9 cellular contexts compared by ENCODE assay signal in genomic region chr1:162070825-162071224, GRCh38. TPM values are rescaled to one million over a fixed set of nuclear protein-coding genes. Genes with fewer than 3 reads are reported as not detected.
DNase-seq lines count a peak whose midpoint lies in the region; ATAC-seq and TF ChIP-seq lines count a peak whose summit lies in the region.
"Had no signal": no experiment of that assay in that cellular context is flagged by ENCODE, and none has a peak within 500 bp of the region (broad histone marks: within the 10 kb centered on the region; RNA-seq: fewer than 3 reads in every experiment).

No MANE protein-coding gene starts in this region.

- intact Hi-C loops in heart left ventricle (cut with DNase I), result loop anchor here in 2 of 10 donors (5.0 kb wide), 2 partner anchors 61 to 161 kb away; no protein-coding TSS in a partner anchor
- intact Hi-C loops in left ventricle myocardium superior (cut with micrococcal nuclease), result no loop called here
- intact Hi-C loops in vagina (cut with DNase I), result no loop called here

- TF ChIP-seq CTCF in heart left ventricle (IDR thresholded peaks at IDR 0.05), result no peak
- TF ChIP-seq CTCF in chondrocyte (IDR thresholded peaks at IDR 0.05), result no peak
- no peak for TF ChIP-seq CTCF in mesothelial cell of epicardium (IDR thresholded peaks at IDR 0.05; ENCODE audit: unreplicated experiment)
- TF ChIP-seq CTCF in vagina (IDR thresholded peaks at IDR 0.05), result no peak

- ATAC-seq in heart left ventricle (no peak), left ventricle myocardium superior (no peak), esophagus mucosa (no peak)

- no peak for TF ChIP-seq POLR2A in heart left ventricle (IDR thresholded peaks at IDR 0.05)
- no peak for TF ChIP-seq POLR2A in vagina (IDR thresholded peaks at IDR 0.05)

- WGBS in heart left ventricle, 4 donors, result 18 to 35% (median 30%) methylated on average over 7 of the region's 7 CpGs

- H3K4me1 ChIP-seq in heart left ventricle, result peaks cover 0 to 37% (median 7%) of the 10 kb centered on the region in 12 donors
- H3K4me1 ChIP-seq in vagina, result peaks cover 11% of the 10 kb centered on the region

- H3K9me3 Mint-ChIP-seq in chondrocyte (ENCODE audit: low read depth) (peaks cover 6% of the 10 kb centered on the region), mesothelial cell of epicardium (peaks cover 7% of the 10 kb centered on the region)

- no peaks in the 10 kb centered on the region for H3K27me3 Mint-ChIP-seq in chondrocyte (ENCODE audit: low read depth)
- H3K27me3 Mint-ChIP-seq in mesothelial cell of epicardium (ENCODE audit: low read depth), result peaks cover 20% of the 10 kb centered on the region

- DNase-seq in heart left ventricle (no peak), left ventricle myocardium superior (no peak), chondrocyte (ENCODE audit: low spot score) (no peak), mesothelial cell of epicardium (ENCODE audit: low spot score in 2 of 2, unreplicated experiment in 2 of 2) (no peak), vagina (ENCODE audit: extremely low spot score in 2 of 2) (no peak), dermis blood vessel endothelial cell (no peak), AG08395 (ENCODE audit: low spot score) (no peak)

- H3K27me3 ChIP-seq in heart left ventricle (peaks cover 0 to 71% (median 4%) of the 10 kb centered on the region in 9 donors), vagina (no peaks in the 10 kb centered on the region)

- H3K27ac ChIP-seq in heart left ventricle, result no peak overlapping the region
- H3K27ac ChIP-seq in vagina, result no peak overlapping the region

- H3K4me1 Mint-ChIP-seq in chondrocyte (ENCODE audit: low read depth), result peaks cover 33% of the 10 kb centered on the region
- peaks cover 14% of the 10 kb centered on the region for H3K4me1 Mint-ChIP-seq in mesothelial cell of epicardium

- H3K36me3 Mint-ChIP-seq in chondrocyte (ENCODE audit: low read depth) (peaks cover 7% of the 10 kb centered on the region), mesothelial cell of epicardium (peaks cover 8% of the 10 kb centered on the region)

- H3K27ac Mint-ChIP-seq in chondrocyte (ENCODE audit: unreplicated experiment), result no peak overlapping the region
- H3K27ac Mint-ChIP-seq in mesothelial cell of epicardium, result no peak overlapping the region

- H3K9me3 ChIP-seq in heart left ventricle, result peaks cover 0 to 7% (median 0%) of the 10 kb centered on the region in 12 donors
- H3K9me3 ChIP-seq in vagina, result no peaks in the 10 kb centered on the region

- H3K4me3 Mint-ChIP-seq in chondrocyte (ENCODE audit: unreplicated experiment) (peak overlapping the region; percentile 74), mesothelial cell of epicardium (peak overlapping the region; percentile 75)

- no peaks in the 10 kb centered on the region for H3K36me3 ChIP-seq in heart left ventricle
- no peaks in the 10 kb centered on the region for H3K36me3 ChIP-seq in vagina

- H3K4me3 ChIP-seq in heart left ventricle (peak overlapping the region in 10 of 12 donors; percentile 56 to 86 (median 67)), vagina (peak overlapping the region; percentile 57 to 84)

RNA-seq across cellular contexts. Expression of gene NOS1AP, which starts 1.3 kb away (rescaled TPM):
- total RNA-seq in heart left ventricle, result 1 to 10 TPM; 2.4 to 6.4 (median 4.5) TPM
- 1 to 10 TPM; 1.1 to 1.4 TPM for polyA plus RNA-seq in heart left ventricle
- total RNA-seq in left ventricle myocardium superior, result 5.0 TPM
- total RNA-seq in chondrocyte, result 4.5 to 6.2 TPM (median 5.1 TPM) in 3 replicates
- total RNA-seq in mesothelial cell of epicardium, result 3.8 to 4.4 TPM (median 4.4 TPM) in 3 replicates
- total RNA-seq in vagina, result 2.0 TPM
- total RNA-seq in dermis blood vessel endothelial cell, result 0.34 and 0.70 TPM in 2 replicates
- total RNA-seq in esophagus mucosa, result 1.4 TPM
- total RNA-seq: T-helper 2 cell treated with Interferon-gamma antibody and Interleukin-4, amounts not matched to agents 100 ng/mL and 5 ng/mL, for 36 hours had no signal

RNA-seq across cellular contexts. Expression of gene OLFML2B, which starts 47.2 kb away (rescaled TPM):
- total RNA-seq in heart left ventricle, result 10 to 100 TPM in 2 of 9 donors, 1 to 10 TPM in 5, under 1 TPM in 2; 0.75 to 39.2 (median 2.9) TPM
- polyA plus RNA-seq in heart left ventricle, result 1 to 10 TPM in 1 of 2 donors, under 1 TPM in 1; 0.91 to 2.8 TPM
- total RNA-seq in left ventricle myocardium superior, result 2.4 TPM
- total RNA-seq in chondrocyte, result 44.6 to 120 TPM (median 113 TPM) in 3 replicates
- total RNA-seq in mesothelial cell of epicardium, result 4.4 to 4.8 TPM (median 4.8 TPM) in 3 replicates
- 12.8 TPM for total RNA-seq in vagina
- total RNA-seq in dermis blood vessel endothelial cell, result 0.14 and 0.17 TPM in 2 replicates
- 0.72 TPM for total RNA-seq in esophagus mucosa
- total RNA-seq: T-helper 2 cell treated with Interferon-gamma antibody and Interleukin-4, amounts not matched to agents 100 ng/mL and 5 ng/mL, for 36 hours had no signal
